Comparison of ENCODE assay signal across 8 cellular contexts in the genomic region with DNA sequence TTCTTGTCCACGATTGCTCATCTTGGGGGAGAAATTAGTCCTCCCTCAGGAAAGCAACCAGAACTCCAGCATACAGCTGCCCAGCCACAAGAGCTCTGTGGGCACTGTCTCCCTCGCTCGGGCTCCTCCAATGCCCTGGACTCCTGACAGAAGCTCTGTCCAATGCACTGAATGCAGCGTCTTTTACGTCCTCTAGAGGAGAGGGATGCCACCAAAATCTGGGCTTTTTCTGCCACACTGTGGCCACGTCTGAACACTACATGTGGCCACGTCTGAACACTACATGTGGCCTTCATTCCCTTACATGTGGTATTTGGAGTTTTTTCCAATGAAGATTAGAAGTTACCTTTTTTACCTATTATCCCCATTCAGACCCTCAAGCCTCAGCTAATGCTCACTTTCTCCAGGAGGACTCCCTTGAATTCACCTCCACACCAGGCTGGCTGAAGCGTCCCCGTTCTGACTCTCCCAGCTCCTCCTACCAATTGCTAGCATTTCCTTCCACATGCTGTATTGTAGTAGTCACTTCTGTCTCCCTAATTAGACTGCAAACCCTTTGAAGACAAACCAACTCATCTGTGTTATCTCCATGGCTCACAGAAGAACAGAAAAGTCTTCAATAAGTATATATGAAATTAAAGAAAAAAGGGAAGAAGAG.
DNase-seq lines count a peak whose midpoint lies in the region; ATAC-seq, FAIRE-seq and TF ChIP-seq lines count a peak whose summit lies in the region.

No MANE protein-coding gene starts in this region.

- no peak overlapping the region for H2AFZ ChIP-seq in H1 (ENCODE audit: low read length)
- no peak overlapping the region for H2AFZ ChIP-seq in mesenchymal stem cell (ENCODE audit: low read depth, low read length)

- no peak overlapping the region for H2AK5ac ChIP-seq in H1 (ENCODE audit: low read depth, low read length)
- no peak overlapping the region for H2AK5ac ChIP-seq in mesenchymal stem cell (ENCODE audit: low read length, severe bottlenecking)

- TF ChIP-seq EP300 in H1 (IDR thresholded peaks at IDR 0.05; ENCODE audit: borderline replicate concordance in 1 of 2, low read depth in 2 of 2, low read length in 2 of 2), result no peak

- H3K14ac ChIP-seq in H1 (ENCODE audit: insufficient read length), result no peak overlapping the region
- no peak overlapping the region for H3K14ac ChIP-seq in mesenchymal stem cell (ENCODE audit: low read length in 2 of 2)

- 53% methylated on average over 9 of the region's 9 CpGs; no CpG with 5 or more reads in 1 of the 2 experiments for whole genome bisulfite sequencing in H1 (ENCODE audit: extremely low coverage in 1 of 2, insufficient coverage in 1 of 2, insufficient read length in 1 of 2, insufficient replicate concordance in 2 of 2, low coverage in 1 of 2, low lambda C conversion rate in 2 of 2, missing lambda C conversion rate in 1 of 2), 2 experiments
- WGBS in mesenchymal stem cell, result 31% methylated on average over 9 of the region's 9 CpGs

- no peaks in the 10 kb centered on the region for H3K9me3 ChIP-seq in H1 (ENCODE audit: insufficient read depth in 2 of 2, low read depth in 1 of 2, low read length in 1 of 2)
- no peaks in the 10 kb centered on the region for H3K9me3 ChIP-seq in mesenchymal stem cell (ENCODE audit: control insufficient read depth, low read length)

- H4K8ac ChIP-seq in H1 (ENCODE audit: extremely low read depth, insufficient read depth, low read length) (no peak overlapping the region), mesenchymal stem cell (ENCODE audit: low read length) (no peak overlapping the region)

- no peaks in the 10 kb centered on the region for H4K20me1 ChIP-seq in H1 (replicated peaks in 1 of 2; ENCODE audit: control insufficient read depth in 1 of 2, insufficient read depth in 2 of 2, low read length in 2 of 2)

- H3K9ac ChIP-seq in H1 (replicated peaks in 1 of 4; ENCODE audit: extremely low read depth in 1 of 4, low read depth in 3 of 4, low read length in 3 of 4) (no peak overlapping the region), mesenchymal stem cell (ENCODE audit: low read length) (peak overlapping the region; percentile 78)

- no peak overlapping the region for H3K23ac ChIP-seq in H1 (ENCODE audit: insufficient read length)
- H3K23ac ChIP-seq in mesenchymal stem cell (ENCODE audit: low read length in 2 of 2), result no peak overlapping the region

- H3K27me3 ChIP-seq in H1 (replicated peaks in 1 of 4; ENCODE audit: control insufficient read depth in 3 of 4, extremely low read depth in 1 of 4, insufficient read depth in 3 of 4, low read length in 3 of 4) (no peaks in the 10 kb centered on the region; a peak in 1 of 7 replicates), mesenchymal stem cell (ENCODE audit: control insufficient read depth in 1 of 2, insufficient read depth in 1 of 2, low read length in 2 of 2) (peaks cover 29 to 32% of the 10 kb centered on the region in 2 experiments)

- no peaks in the 10 kb centered on the region for H3K23me2 ChIP-seq in H1 (ENCODE audit: low read depth, low read length)

- DNase-seq in DMS153 treated with DMSO at 0.1 percent for 48 hours (lab: John Stamatoyannopoulos, UW; ENCODE audit: unreplicated experiment) (peak; percentile 89), Kasumi-1 (lab: John Stamatoyannopoulos, UW) (peak; percentile 94 to 98), H1 (ENCODE audit: low read depth in 1 of 2, low spot score in 2 of 2) (peak; percentile 19 to 56), mesenchymal stem cell (peak; percentile 88)
- DNase-seq in activated CD8-positive, alpha-beta memory T cell treated with anti-CD3 and anti-CD28 coated beads, Interleukin-2, amount 50 U/mL, for 48 hours, result no peak
- DNase-seq in activated CD8-positive, alpha-beta memory T cell treated with anti-CD3 and anti-CD28 coated beads, Interleukin-2, amount 50 U/mL, for 4 hours, result no peak

- H4K91ac ChIP-seq in H1 (replicated peaks; ENCODE audit: insufficient read length, low read length) (no peak overlapping the region), mesenchymal stem cell (ENCODE audit: low read length) (no peak overlapping the region)

- no peaks in the 10 kb centered on the region for H3K36me3 ChIP-seq in H1 (ENCODE audit: control insufficient read depth in 2 of 4, insufficient read depth in 4 of 4, low read length in 3 of 4)
- no peaks in the 10 kb centered on the region for H3K36me3 ChIP-seq in mesenchymal stem cell (ENCODE audit: control insufficient read depth in 1 of 2, insufficient read depth in 2 of 2, low read depth in 1 of 2, low read length in 2 of 2)

- no peak overlapping the region for H4K5ac ChIP-seq in H1 (ENCODE audit: insufficient read length, low read depth, low read length)

- no peak overlapping the region for H3K27ac ChIP-seq in H1 (ENCODE audit: low read depth, low read length)
- H3K27ac ChIP-seq in mesenchymal stem cell (ENCODE audit: low read length, poor library complexity, severe bottlenecking), result no peak overlapping the region

- no peaks in the 10 kb centered on the region for H3K79me2 ChIP-seq in H1 (ENCODE audit: control insufficient read depth in 1 of 2, insufficient read depth in 2 of 2, low read length in 2 of 2)

- H2BK12ac ChIP-seq in H1 (ENCODE audit: low read depth, low read length) (no peak overlapping the region), mesenchymal stem cell (ENCODE audit: low read length in 2 of 2) (no peak overlapping the region)

- H3K4me1 ChIP-seq in H1 (replicated peaks in 1 of 4; ENCODE audit: control insufficient read depth in 3 of 4, insufficient read depth in 4 of 4, low read length in 3 of 4) (no peaks in the 10 kb centered on the region), mesenchymal stem cell (ENCODE audit: control insufficient read depth, insufficient read depth, low read depth, low read length) (no peaks in the 10 kb centered on the region)

- H3K4me2 ChIP-seq in H1 (ENCODE audit: insufficient read depth in 1 of 2, low read depth in 2 of 2, low read length in 2 of 2) (no peak overlapping the region), mesenchymal stem cell (ENCODE audit: low read length, poor library complexity, severe bottlenecking) (peak overlapping the region; percentile 31)

- POLR2A ChIA-PET in H1 (lab: Charles Lee; ENCODE audit: partially characterized antibody), result no interaction called here

- H3K4me3 ChIP-seq in H1 (ENCODE audit: extremely low read depth in 1 of 4, insufficient read depth in 2 of 4, low read depth in 3 of 4, low read length in 4 of 4), result no peak overlapping the region
- peak overlapping the region in 1 of 2 experiments; percentile 75 for H3K4me3 ChIP-seq in mesenchymal stem cell (ENCODE audit: insufficient read depth in 1 of 2, low read depth in 1 of 2, low read length in 2 of 2)

- no peak overlapping the region for H2BK15ac ChIP-seq in H1 (ENCODE audit: low read length)
- no peak overlapping the region for H2BK15ac ChIP-seq in mesenchymal stem cell (ENCODE audit: low read depth, poor library complexity, severe bottlenecking)

- H3K79me1 ChIP-seq in H1 (ENCODE audit: low read depth, low read length) (no peaks in the 10 kb centered on the region), mesenchymal stem cell (replicated peaks; ENCODE audit: low read length, poor library complexity, severe bottlenecking) (no peaks in the 10 kb centered on the region)

- peak; percentile 81 for FAIRE-seq in H1 (lab: Jason Lieb, UNC)

- no peak for TF ChIP-seq POLR2A in H1 (IDR thresholded peaks at IDR 0.05; ENCODE audit: control extremely low read depth in 1 of 2, low read depth in 2 of 2, low read length in 2 of 2)

- peak; percentile 94 to 96 for TF ChIP-seq RAD21 in H1 (IDR thresholded peaks at IDR 0.05 in 1 of 2, conservative IDR thresholded peaks at IDR 0.05 in 1 of 2; ENCODE audit: low read depth in 2 of 2, low read length in 2 of 2)

- CTCF ChIA-PET in H1 (lab: Charles Lee; ENCODE audit: partially characterized antibody), result interaction anchor here (0.6 to 11.1 kb wide), 47 partner anchors 9 to 1070 kb away, joined by 3 to 108 read pairs (median 4); no protein-coding TSS in a partner anchor

- H2BK5ac ChIP-seq in H1 (ENCODE audit: low read depth, low read length) (no peak overlapping the region), mesenchymal stem cell (ENCODE audit: low read depth, low read length, poor library complexity, severe bottlenecking) (no peak overlapping the region)

- H2BK20ac ChIP-seq in H1 (ENCODE audit: low read length), result no peak overlapping the region

- ATAC-seq in GM19468 (IDR thresholded peaks at IDR 0.05; ENCODE audit: extremely low read depth, unreplicated experiment), result peak; percentile 64

- TF ChIP-seq CTCF in H1 (IDR thresholded peaks at IDR 0.05; ENCODE audit: control extremely low read depth in 1 of 3, insufficient read depth in 1 of 3, low read depth in 1 of 3, low read length in 3 of 3), result peak; percentile 54 to 98 (median 85)

- H2BK120ac ChIP-seq in H1 (replicated peaks; ENCODE audit: low read depth, low read length) (no peak overlapping the region), mesenchymal stem cell (ENCODE audit: low read depth, low read length) (no peak overlapping the region)

- H3K4ac ChIP-seq in H1 (replicated peaks; ENCODE audit: insufficient read length, low read depth, low read length), result no peak overlapping the region
- H3K4ac ChIP-seq in mesenchymal stem cell (ENCODE audit: low read depth in 1 of 2, low read length in 2 of 2), result no peak overlapping the region

- H3K56ac ChIP-seq in H1 (replicated peaks; ENCODE audit: insufficient read length, low read depth, low read length), result no peak overlapping the region

- H3K18ac ChIP-seq in H1 (ENCODE audit: extremely low read depth, low read length) (no peak overlapping the region), mesenchymal stem cell (ENCODE audit: low read depth in 1 of 2, low read length in 2 of 2) (no peak overlapping the region)

TF ChIP-seq in PFSK-1, 5 proteins besides CTCF, POLR2A, EP300 and RAD21 (continues in another document):
- no peak for TF ChIP-seq SIN3A (IDR thresholded peaks at IDR 0.05; ENCODE audit: borderline replicate concordance, insufficient read depth, low read length)

TF ChIP-seq in H1, 55 proteins besides CTCF, POLR2A, EP300 and RAD21:
- TF ChIP-seq YY1 (IDR thresholded peaks at IDR 0.05; ENCODE audit: low read depth, low read length), result peak; percentile 49; the same call in 1 of the 2 replicates
- TF ChIP-seq, protein P1, sequence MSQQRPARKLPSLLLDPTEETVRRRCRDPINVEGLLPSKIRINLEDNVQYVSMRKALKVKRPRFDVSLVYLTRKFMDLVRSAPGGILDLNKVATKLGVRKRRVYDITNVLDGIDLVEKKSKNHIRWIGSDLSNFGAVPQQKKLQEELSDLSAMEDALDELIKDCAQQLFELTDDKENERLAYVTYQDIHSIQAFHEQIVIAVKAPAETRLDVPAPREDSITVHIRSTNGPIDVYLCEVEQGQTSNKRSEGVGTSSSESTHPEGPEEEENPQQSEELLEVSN (IDR thresholded peaks at IDR 0.05), result no peak
- TF ChIP-seq, protein P2, sequence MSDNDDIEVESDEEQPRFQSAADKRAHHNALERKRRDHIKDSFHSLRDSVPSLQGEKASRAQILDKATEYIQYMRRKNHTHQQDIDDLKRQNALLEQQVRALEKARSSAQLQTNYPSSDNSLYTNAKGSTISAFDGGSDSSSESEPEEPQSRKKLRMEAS (IDR thresholded peaks at IDR 0.05), result peak; percentile 43; the same call in 1 of the 2 replicates
- no peak for TF ChIP-seq KDM5A (IDR thresholded peaks at IDR 0.05; ENCODE audit: low read length)

Comparison
In these comparisons a context has a peak if more than half of its experiments do, and no peak if none do; other contexts are left out.
1. DNase-seq: peak in DMS153 treated with DMSO at 0.1 percent for 48 hours (single experiment), Kasumi-1 (2 of 2), H1 (2 of 2) and mesenchymal stem cell (single experiment); none in activated CD8-positive, alpha-beta memory T cell treated with anti-CD3 and anti-CD28 coated beads, Interleukin-2, amount 50 U/mL, for 48 hours (single experiment) and activated CD8-positive, alpha-beta memory T cell treated with anti-CD3 and anti-CD28 coated beads, Interleukin-2, amount 50 U/mL, for 4 hours (single experiment).